Comparison of ENCODE assay signal across 1 cellular context in the genomic region with DNA sequence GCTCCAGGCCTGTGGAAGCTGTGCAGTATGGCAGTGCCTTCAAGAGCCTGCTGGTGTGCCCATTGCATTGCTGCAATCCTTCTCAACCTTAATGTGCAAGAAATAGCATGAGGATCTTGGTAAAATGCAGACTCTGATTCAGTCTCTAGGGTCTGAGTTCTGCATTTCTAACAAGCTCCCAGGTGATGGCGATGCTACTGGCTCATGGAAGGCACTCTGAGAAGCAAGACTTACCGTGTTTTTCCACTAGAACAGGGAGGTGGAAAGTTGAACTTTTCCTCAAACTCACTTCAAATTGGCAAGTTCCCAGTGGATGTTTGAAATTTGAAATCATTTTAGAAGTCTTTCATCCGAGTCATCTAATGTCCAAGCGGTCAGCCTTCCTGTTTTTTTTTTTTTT.
TF ChIP-seq lines count a peak whose summit lies in the region.

No MANE protein-coding gene starts in this region.

TF ChIP-seq in endothelial cell of umbilical vein, 7 proteins besides CTCF, POLR2A, EP300 and RAD21 (continued from another document):
- TF ChIP-seq EZH2 (IDR thresholded peaks at IDR 0.05; ENCODE audit: borderline replicate concordance, low read depth, low read length, severe bottlenecking) (no peak), GATA2 (IDR thresholded peaks at IDR 0.05; ENCODE audit: insufficient read depth, insufficient read length, low read depth, low read length) (no peak), POLR2AphosphoS5 (IDR thresholded peaks at IDR 0.05; ENCODE audit: insufficient read depth, low read depth, low read length) (no peak)
